Comparison of ENCODE assay signal across 8 cellular contexts in the genomic region with DNA sequence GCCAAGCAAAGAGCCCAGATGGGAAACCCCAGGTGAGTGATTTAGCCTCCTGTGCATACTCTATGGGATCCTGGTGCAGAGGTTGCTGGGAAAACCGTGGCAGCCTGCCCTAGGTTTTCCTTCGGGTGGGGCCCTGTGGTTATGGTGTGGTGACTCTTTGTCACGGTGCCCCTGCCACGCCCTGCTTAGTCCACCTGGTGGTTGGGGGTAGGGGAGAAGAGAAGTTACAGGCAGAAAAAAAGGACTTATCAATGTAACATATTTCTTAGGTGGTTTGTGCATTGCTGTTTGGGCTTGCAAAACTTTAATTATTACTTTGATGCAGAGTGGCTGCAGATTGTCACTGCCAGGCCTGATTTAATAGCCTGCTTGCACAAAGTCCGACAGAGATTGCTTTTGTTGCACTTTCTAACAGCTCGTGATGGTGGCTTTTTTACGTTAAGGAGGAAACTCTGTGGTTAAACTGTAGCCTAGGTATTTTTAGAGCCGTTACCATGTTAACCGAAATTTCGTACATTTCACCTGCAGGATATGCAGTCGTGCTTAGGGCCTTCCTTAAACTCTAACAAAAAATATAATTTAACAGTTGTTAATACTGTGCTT.
DNase-seq lines count a peak whose midpoint lies in the region; ATAC-seq, FAIRE-seq and TF ChIP-seq lines count a peak whose summit lies in the region.

No MANE protein-coding gene starts in this region.

- H3K9ac ChIP-seq in OCI-LY1 (ENCODE audit: low read length): peak overlapping the region; percentile 90
- peak overlapping the region; percentile 28; the same call in 1 of the 2 replicates for H3K9ac ChIP-seq in HepG2 (ENCODE audit: insufficient read depth, low read depth, low read length)

- in situ Hi-C loops in HepG2 (cut with HindIII; ENCODE audit: extremely low pct_ligation_motif_present, low pct_unique_long_range_greater_than_20kb): loop anchor here (5.0 kb wide), 1 partner anchor 523 kb away; a partner anchor contains a TSS

- intact Hi-C loops in HepG2 (cut with micrococcal nuclease; ENCODE audit: unreplicated experiment): loop anchor here (10.0 kb wide), 2 partner anchors 181 to 271 kb away; no protein-coding TSS in a partner anchor

- no peaks in the 10 kb centered on the region for H3K27me3 Mint-ChIP-seq in stimulated activated naive CD8-positive, alpha-beta T cell treated with anti-CD3 and anti-CD28 coated beads, Interleukin-15, Interleukin-2, amounts not matched to agents 100 ng/mL and 50 ng/mL, for 24 hours

- peak; percentile 69 for ATAC-seq in HG02970 (IDR thresholded peaks at IDR 0.05; ENCODE audit: low FRiP score, unreplicated experiment)
- peak; percentile 79 for ATAC-seq in HepG2

- H3K79me2 ChIP-seq in OCI-LY1 (ENCODE audit: insufficient read depth, low read length): no peaks in the 10 kb centered on the region
- H3K79me2 ChIP-seq in HepG2 (ENCODE audit: insufficient read depth, low read length): no peaks in the 10 kb centered on the region

- H3K9me2 ChIP-seq in OCI-LY1 (ENCODE audit: low read depth, low read length): no peaks in the 10 kb centered on the region

- peaks cover 14% of the 10 kb centered on the region for H3K4me1 Mint-ChIP-seq in stimulated activated naive CD8-positive, alpha-beta T cell treated with anti-CD3 and anti-CD28 coated beads, Interleukin-15, Interleukin-2, amounts not matched to agents 100 ng/mL and 50 ng/mL, for 24 hours (ENCODE audit: low read depth)

- H3K9me3 Mint-ChIP-seq in stimulated activated naive CD8-positive, alpha-beta T cell treated with anti-CD3 and anti-CD28 coated beads, Interleukin-15, Interleukin-2, amounts not matched to agents 100 ng/mL and 50 ng/mL, for 24 hours: peaks cover 5% of the 10 kb centered on the region

- H3F3A ChIP-seq in OCI-LY1 (ENCODE audit: insufficient read depth, low read length): peaks cover 6% of the 10 kb centered on the region; the same call in 1 of the 2 replicates

- BruUV-seq in HepG2 (replicated peaks; lab: Mats Ljungman, UMichigan): no TSS peak

- no peak for TF ChIP-seq POLR2A in HepG2 (IDR thresholded peaks at IDR 0.05; ENCODE audit: insufficient read depth in 1 of 2, low read depth in 2 of 2, low read length in 2 of 2)

- H3K27ac Mint-ChIP-seq in stimulated activated naive CD8-positive, alpha-beta T cell treated with anti-CD3 and anti-CD28 coated beads, Interleukin-15, Interleukin-2, amounts not matched to agents 100 ng/mL and 50 ng/mL, for 24 hours: peak overlapping the region; percentile 87

- H2AFZ ChIP-seq in OCI-LY1 (ENCODE audit: low read length): no peak overlapping the region
- peak overlapping the region; percentile 1 for H2AFZ ChIP-seq in HepG2 (ENCODE audit: low read length)

- no peak for TF ChIP-seq RAD21 in HepG2 (CRISPR knock-in tag; IDR thresholded peaks at IDR 0.05)

- no peaks in the 10 kb centered on the region for H3K27me3 ChIP-seq in OCI-LY1 (ENCODE audit: insufficient read depth, low read length)
- H3K27me3 ChIP-seq in HepG2 (ENCODE audit: control insufficient read depth in 1 of 2, insufficient read depth in 2 of 2, low read length in 2 of 2): no peaks in the 10 kb centered on the region

- TF ChIP-seq CTCF in OCI-LY1 (IDR thresholded peaks at IDR 0.05; ENCODE audit: low read length) (no peak), HepG2 (CRISPR knock-in tag; IDR thresholded peaks at IDR 0.05) (no peak)

- POLR2A ChIA-PET in HepG2 (lab: Yijun Ruan, JAX): interaction anchor here (1.7 kb wide), 1 partner anchor 524 kb away, joined by 7 read pairs; no protein-coding TSS in a partner anchor

- peak overlapping the region; percentile 49 for H3K4me3 ChIP-seq in OCI-LY1 (ENCODE audit: low read depth, low read length, poor library complexity, severe bottlenecking)
- peak overlapping the region; percentile 39 to 61 (median 58) for H3K4me3 ChIP-seq in HepG2 (replicated peaks in 1 of 3; ENCODE audit: insufficient read depth in 1 of 3, low read depth in 2 of 3, low read length in 3 of 3)

- WGBS in HepG2 (ENCODE audit: low lambda C conversion rate): 0% methylated on average over 11 of the region's 11 CpGs

- peaks cover 7% of the 10 kb centered on the region for H3K36me3 Mint-ChIP-seq in stimulated activated naive CD8-positive, alpha-beta T cell treated with anti-CD3 and anti-CD28 coated beads, Interleukin-15, Interleukin-2, amounts not matched to agents 100 ng/mL and 50 ng/mL, for 24 hours (ENCODE audit: low read depth)

- H3K4me2 ChIP-seq in OCI-LY1 (ENCODE audit: low read length): peak overlapping the region; percentile 70
- peak overlapping the region; percentile 84 for H3K4me2 ChIP-seq in HepG2 (ENCODE audit: low read depth, low read length)

- DNase-seq in activated T-cell treated with anti-CD3 and anti-CD28 coated beads for 24 hours (ENCODE audit: low read depth) (peak; percentile 23), activated T-cell treated with anti-CD3 and anti-CD28 coated beads for 4 hours (no peak), HepG2 (ENCODE audit: low spot score) (peak; percentile 27), NCI-H1436 treated with DMSO at 0.1 percent for 48 hours (lab: John Stamatoyannopoulos, UW) (no peak)
- peak; percentile 47 for DNase-seq in activated naive CD4-positive, alpha-beta T cell treated with Interleukin-2 at 50 U/mL for 16 hours

- no peak for FAIRE-seq in HepG2 (lab: Jason Lieb, UNC)

- H3K36me3 ChIP-seq in OCI-LY1 (ENCODE audit: insufficient read depth, low read length) (peaks cover 17% of the 10 kb centered on the region), HepG2 (replicated peaks in 1 of 2; ENCODE audit: control insufficient read depth in 1 of 2, insufficient read depth in 2 of 2, low read length in 2 of 2) (no peaks in the 10 kb centered on the region)

- H3K27ac ChIP-seq in OCI-LY1 (ENCODE audit: low read depth, low read length, poor library complexity, severe bottlenecking) (peak overlapping the region; percentile 100), HepG2 (ENCODE audit: extremely low read length, insufficient read depth, low read length) (peak overlapping the region; percentile 50)

- CTCF ChIA-PET in HepG2 (lab: Yijun Ruan, JAX; ENCODE audit: low intra/inter-chr PET ratio, low total read pairs): no interaction called here

- H3K4me1 ChIP-seq in OCI-LY1 (ENCODE audit: insufficient read depth, low read length, severe bottlenecking): peaks cover 72% of the 10 kb centered on the region
- peaks cover 24% of the 10 kb centered on the region for H3K4me1 ChIP-seq in HepG2 (ENCODE audit: insufficient read depth, low read length)

- TF ChIP-seq EP300 in HepG2 (IDR thresholded peaks at IDR 0.05; ENCODE audit: low read depth in 2 of 2, low read length in 2 of 2): no peak
- no peak for TF ChIP-seq EP300 in HepG2 (CRISPR knock-in tag; IDR thresholded peaks at IDR 0.05; ENCODE audit: borderline replicate concordance)

- peaks cover 5% of the 10 kb centered on the region; the same call in 1 of the 2 replicates for H3K9me3 ChIP-seq in OCI-LY1 (ENCODE audit: low read length)
- H3K9me3 ChIP-seq in HepG2 (ENCODE audit: low read length): no peaks in the 10 kb centered on the region

- H3K4me3 Mint-ChIP-seq in stimulated activated naive CD8-positive, alpha-beta T cell treated with anti-CD3 and anti-CD28 coated beads, Interleukin-15, Interleukin-2, amounts not matched to agents 100 ng/mL and 50 ng/mL, for 24 hours: no peak overlapping the region

- H4K20me1 ChIP-seq in OCI-LY1 (ENCODE audit: insufficient read depth, low read length) (no peaks in the 10 kb centered on the region), HepG2 (ENCODE audit: insufficient read depth, low read length) (no peaks in the 10 kb centered on the region)

TF ChIP-seq in HepG2, 621 proteins besides CTCF, POLR2A, EP300 and RAD21 (continues in another document):
- TF ChIP-seq, protein P1, sequence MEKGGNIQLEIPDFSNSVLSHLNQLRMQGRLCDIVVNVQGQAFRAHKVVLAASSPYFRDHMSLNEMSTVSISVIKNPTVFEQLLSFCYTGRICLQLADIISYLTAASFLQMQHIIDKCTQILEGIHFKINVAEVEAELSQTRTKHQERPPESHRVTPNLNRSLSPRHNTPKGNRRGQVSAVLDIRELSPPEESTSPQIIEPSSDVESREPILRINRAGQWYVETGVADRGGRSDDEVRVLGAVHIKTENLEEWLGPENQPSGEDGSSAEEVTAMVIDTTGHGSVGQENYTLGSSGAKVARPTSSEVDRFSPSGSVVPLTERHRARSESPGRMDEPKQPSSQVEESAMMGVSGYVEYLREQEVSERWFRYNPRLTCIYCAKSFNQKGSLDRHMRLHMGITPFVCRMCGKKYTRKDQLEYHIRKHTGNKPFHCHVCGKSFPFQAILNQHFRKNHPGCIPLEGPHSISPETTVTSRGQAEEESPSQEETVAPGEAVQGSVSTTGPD (CRISPR knock-in tag; IDR thresholded peaks at IDR 0.05): 0 out of 2 replicates have a peak, but pooled peaks have one; percentile 10
- TF ChIP-seq KLF6 (CRISPR knock-in tag; IDR thresholded peaks at IDR 0.05) (no peak), ZNF33B (CRISPR knock-in tag; IDR thresholded peaks at IDR 0.05) (no peak), ZNF274 (CRISPR knock-in tag; IDR thresholded peaks at IDR 0.05) (no peak), MBNL3 (CRISPR knock-in tag; conservative IDR thresholded peaks at IDR 0.05) (no peak), GLI4 (CRISPR knock-in tag; IDR thresholded peaks at IDR 0.05; ENCODE audit: borderline replicate concordance) (no peak)
- TF ChIP-seq, protein P2, sequence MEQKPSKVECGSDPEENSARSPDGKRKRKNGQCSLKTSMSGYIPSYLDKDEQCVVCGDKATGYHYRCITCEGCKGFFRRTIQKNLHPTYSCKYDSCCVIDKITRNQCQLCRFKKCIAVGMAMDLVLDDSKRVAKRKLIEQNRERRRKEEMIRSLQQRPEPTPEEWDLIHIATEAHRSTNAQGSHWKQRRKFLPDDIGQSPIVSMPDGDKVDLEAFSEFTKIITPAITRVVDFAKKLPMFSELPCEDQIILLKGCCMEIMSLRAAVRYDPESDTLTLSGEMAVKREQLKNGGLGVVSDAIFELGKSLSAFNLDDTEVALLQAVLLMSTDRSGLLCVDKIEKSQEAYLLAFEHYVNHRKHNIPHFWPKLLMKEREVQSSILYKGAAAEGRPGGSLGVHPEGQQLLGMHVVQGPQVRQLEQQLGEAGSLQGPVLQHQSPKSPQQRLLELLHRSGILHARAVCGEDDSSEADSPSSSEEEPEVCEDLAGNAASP (CRISPR knock-in tag; IDR thresholded peaks at IDR 0.05; ENCODE audit: borderline replicate concordance): no peak
- TF ChIP-seq, protein P3, sequence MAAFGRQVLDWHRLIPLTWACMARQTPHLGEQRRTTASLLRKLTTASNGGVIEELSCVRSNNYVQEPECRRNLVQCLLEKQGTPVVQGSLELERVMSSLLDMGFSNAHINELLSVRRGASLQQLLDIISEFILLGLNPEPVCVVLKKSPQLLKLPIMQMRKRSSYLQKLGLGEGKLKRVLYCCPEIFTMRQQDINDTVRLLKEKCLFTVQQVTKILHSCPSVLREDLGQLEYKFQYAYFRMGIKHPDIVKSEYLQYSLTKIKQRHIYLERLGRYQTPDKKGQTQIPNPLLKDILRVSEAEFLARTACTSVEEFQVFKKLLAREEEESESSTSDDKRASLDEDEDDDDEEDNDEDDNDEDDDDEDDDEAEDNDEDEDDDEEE (CRISPR knock-in tag; IDR thresholded peaks at IDR 0.05): no peak

Comparison
In these comparisons a context has a peak if more than half of its experiments do, and no peak if none do; other contexts are left out.
1. DNase-seq: peak in activated T-cell treated with anti-CD3 and anti-CD28 coated beads for 24 hours (single experiment), activated naive CD4-positive, alpha-beta T cell treated with Interleukin-2 at 50 U/mL for 16 hours (single experiment) and HepG2 (single experiment); none in activated T-cell treated with anti-CD3 and anti-CD28 coated beads for 4 hours (single experiment) and NCI-H1436 treated with DMSO at 0.1 percent for 48 hours (single experiment).